8 cellular contexts compared by ENCODE assay signal in genomic region chr11:16604784-16605439, GRCh38.
A peak's percentile ranks its signal among the peaks of the same experiment; 100 is the strongest.
DNase-seq lines count a peak whose midpoint lies in the region; ATAC-seq lines count a peak whose summit lies in the region.

No MANE protein-coding gene starts in this region.

- peak overlapping the region; percentile 33 for H3K4me3 Mint-ChIP-seq in activated CD8-positive, alpha-beta memory T cell treated with anti-CD3 and anti-CD28 coated beads, Interleukin-2, amount 10 ng/mL, durations not matched to agents 7 days and 5 days

- H3K27me3 Mint-ChIP-seq in activated CD8-positive, alpha-beta memory T cell treated with anti-CD3 and anti-CD28 coated beads, Interleukin-2, amount 10 ng/mL, durations not matched to agents 7 days and 5 days, result peaks cover 58% of the 10 kb centered on the region

- CTCF ChIA-PET in activated CD8-positive, alpha-beta memory T cell treated with anti-CD3 and anti-CD28 coated beads, Interleukin-2, amount 10 ng/mL, durations not matched to agents 7 days and 5 days (lab: Charles Lee), result interaction anchor here (1.8 to 3.8 kb wide), 2 partner anchors 9 to 11 kb away, joined by 4 to 23 read pairs; no protein-coding TSS in a partner anchor

- peak; percentile 8 for ATAC-seq in activated CD8-positive, alpha-beta memory T cell treated with anti-CD3 and anti-CD28 coated beads, Interleukin-2, amount 10 ng/mL, durations not matched to agents 7 days and 5 days
- ATAC-seq in GM21529 (IDR thresholded peaks at IDR 0.05; ENCODE audit: unreplicated experiment) (no peak), GM19395 (IDR thresholded peaks at IDR 0.05; ENCODE audit: unreplicated experiment) (no peak)

- peaks cover 42 to 81% of the 10 kb centered on the region in 2 donors for H3K27me3 ChIP-seq in stomach smooth muscle (ENCODE audit: control insufficient read depth in 1 of 2, insufficient read depth in 2 of 2, low read length in 2 of 2)

- H3K9me3 Mint-ChIP-seq in activated CD8-positive, alpha-beta memory T cell treated with anti-CD3 and anti-CD28 coated beads, Interleukin-2, amount 10 ng/mL, durations not matched to agents 7 days and 5 days (ENCODE audit: low read depth), result no peaks in the 10 kb centered on the region

- no peak for DNase-seq in activated CD8-positive, alpha-beta memory T cell treated with anti-CD3 and anti-CD28 coated beads, Interleukin-2, amount 10 ng/mL, durations not matched to agents 7 days and 5 days
- DNase-seq in activated CD8-positive, alpha-beta memory T cell treated with anti-CD3 and anti-CD28 coated beads, Interleukin-2, amount 50 U/mL, for 4 hours, result no peak
- peak; percentile 74 for DNase-seq in NCI-H748 (lab: John Stamatoyannopoulos, UW; ENCODE audit: unreplicated experiment)
- peak; percentile 15 for DNase-seq in cerebellar cortex (ENCODE audit: low spot score)
- DNase-seq in kidney tubule cell (ENCODE audit: low spot score), result peak; percentile 61

- H3K36me3 ChIP-seq in stomach smooth muscle (ENCODE audit: control insufficient read depth in 2 of 2, insufficient read depth in 2 of 2, low read length in 2 of 2), result no peaks in the 10 kb centered on the region

- peaks cover 39% of the 10 kb centered on the region for H3K4me1 ChIP-seq in stomach smooth muscle (ENCODE audit: control insufficient read depth, insufficient read depth, low read length)

- H3K9ac ChIP-seq in stomach smooth muscle (ENCODE audit: low read length in 2 of 2), result peak overlapping the region; percentile 26 to 66

- peaks cover 5% of the 10 kb centered on the region for H3K36me3 Mint-ChIP-seq in activated CD8-positive, alpha-beta memory T cell treated with anti-CD3 and anti-CD28 coated beads, Interleukin-2, amount 10 ng/mL, durations not matched to agents 7 days and 5 days

- no peaks in the 10 kb centered on the region for H3K9me3 ChIP-seq in stomach smooth muscle (ENCODE audit: control insufficient read depth in 2 of 2, low read length in 2 of 2)

- H3K4me1 Mint-ChIP-seq in activated CD8-positive, alpha-beta memory T cell treated with anti-CD3 and anti-CD28 coated beads, Interleukin-2, amount 10 ng/mL, durations not matched to agents 7 days and 5 days, result peaks cover 19% of the 10 kb centered on the region

- H3K4me3 ChIP-seq in stomach smooth muscle (ENCODE audit: low read length in 2 of 2), result peak overlapping the region; percentile 74 to 79

- peak overlapping the region; percentile 40 for H3K27ac Mint-ChIP-seq in activated CD8-positive, alpha-beta memory T cell treated with anti-CD3 and anti-CD28 coated beads, Interleukin-2, amount 10 ng/mL, durations not matched to agents 7 days and 5 days

- H3K27ac ChIP-seq in stomach smooth muscle (ENCODE audit: low read length), result peak overlapping the region; percentile 31

Comparison
In these comparisons a context has a peak if more than half of its experiments do, and no peak if none do; other contexts are left out.
1. DNase-seq: peak in NCI-H748 (single experiment), cerebellar cortex (single experiment) and kidney tubule cell (single experiment); none in activated CD8-positive, alpha-beta memory T cell treated with anti-CD3 and anti-CD28 coated beads, Interleukin-2, amount 10 ng/mL, durations not matched to agents 7 days and 5 days (single experiment) and activated CD8-positive, alpha-beta memory T cell treated with anti-CD3 and anti-CD28 coated beads, Interleukin-2, amount 50 U/mL, for 4 hours (single experiment).